In genomic region chr15:59165726-59166125, GRCh38 we compare ENCODE assay signal across 10 cellular contexts. TPM values are rescaled to one million over a fixed set of nuclear protein-coding genes. Genes with fewer than 3 reads are reported as not detected.
DNase-seq lines count a peak whose midpoint lies in the region; ATAC-seq and TF ChIP-seq lines count a peak whose summit lies in the region.
"Had no signal": no experiment of that assay in that cellular context is flagged by ENCODE, and none has a peak within 500 bp of the region (broad histone marks: within the 10 kb centered on the region; RNA-seq: fewer than 3 reads in every experiment).

No MANE protein-coding gene starts in this region.

- CTCF ChIA-PET in activated CD4-positive, alpha-beta memory T cell treated with anti-CD3 and anti-CD28 coated beads, Interleukin-2, amount 10 ng/mL, durations not matched to agents 7 days and 5 days (lab: Charles Lee), result interaction anchor here (0.9 to 2.4 kb wide), 6 partner anchors 9 to 367 kb away, joined by 3 to 11 read pairs (median 3); no protein-coding TSS in a partner anchor
- CTCF ChIA-PET in activated CD4-positive, alpha-beta memory T cell treated with anti-CD3 and anti-CD28 coated beads for 36 hours (lab: Charles Lee), result interaction anchor here (1.1 to 1.8 kb wide), 3 partner anchors 9 to 367 kb away, joined by 3 to 8 read pairs (median 5); no protein-coding TSS in a partner anchor

- no peak overlapping the region for H3K4me3 ChIP-seq in endodermal cell (ENCODE audit: low read length)
- no peak overlapping the region for H3K4me3 ChIP-seq in upper lobe of right lung

- DNase-seq in activated CD4-positive, alpha-beta memory T cell treated with anti-CD3 and anti-CD28 coated beads, Interleukin-2, amount 10 ng/mL, durations not matched to agents 7 days and 5 days, result no peak
- DNase-seq in activated CD4-positive, alpha-beta memory T cell treated with anti-CD3 and anti-CD28 coated beads for 36 hours, result no peak
- peak; percentile 4 for DNase-seq in NCI-H774 (lab: John Stamatoyannopoulos, UW)
- peak; percentile 24 for DNase-seq in endodermal cell
- DNase-seq in upper lobe of right lung, result peak; percentile 27
- DNase-seq in HuH-7.5 (ENCODE audit: low spot score), result no peak
- DNase-seq: BE2C, OCI-M1 had no signal

- H3K9me3 Mint-ChIP-seq in activated CD4-positive, alpha-beta memory T cell treated with anti-CD3 and anti-CD28 coated beads, Interleukin-2, amount 10 ng/mL, durations not matched to agents 7 days and 5 days, result no peaks in the 10 kb centered on the region
- no peaks in the 10 kb centered on the region for H3K9me3 Mint-ChIP-seq in activated CD4-positive, alpha-beta memory T cell treated with anti-CD3 and anti-CD28 coated beads for 36 hours
- H3K9me3 Mint-ChIP-seq in endodermal cell, result no peaks in the 10 kb centered on the region

- no peaks in the 10 kb centered on the region for H3K27me3 Mint-ChIP-seq in activated CD4-positive, alpha-beta memory T cell treated with anti-CD3 and anti-CD28 coated beads, Interleukin-2, amount 10 ng/mL, durations not matched to agents 7 days and 5 days
- H3K27me3 Mint-ChIP-seq in activated CD4-positive, alpha-beta memory T cell treated with anti-CD3 and anti-CD28 coated beads for 36 hours, result no peaks in the 10 kb centered on the region
- H3K27me3 Mint-ChIP-seq in endodermal cell (ENCODE audit: insufficient read depth), result no peaks in the 10 kb centered on the region

- H3K4me1 ChIP-seq in endodermal cell (ENCODE audit: control insufficient read depth, insufficient read depth, low read length) (peaks cover 3% of the 10 kb centered on the region), upper lobe of right lung (peaks cover 15% of the 10 kb centered on the region)
- H3K4me1 ChIP-seq: BE2C had no signal

- no peaks in the 10 kb centered on the region for H3K9me3 ChIP-seq in endodermal cell (ENCODE audit: control insufficient read depth, low read length)
- H3K9me3 ChIP-seq in upper lobe of right lung, result no peaks in the 10 kb centered on the region
- H3K9me3 ChIP-seq: BE2C had no signal

- TF ChIP-seq CTCF in endodermal cell (conservative IDR thresholded peaks at IDR 0.05), result no peak
- no peak for TF ChIP-seq CTCF in upper lobe of right lung (IDR thresholded peaks at IDR 0.05)

- intact Hi-C loops in activated CD4-positive, alpha-beta memory T cell treated with anti-CD3 and anti-CD28 coated beads for 36 hours (cut with micrococcal nuclease), result no loop called here
- intact Hi-C loops in upper lobe of right lung (cut with DNase I), result no loop called here

- H3K27me3 ChIP-seq in endodermal cell (ENCODE audit: control insufficient read depth, insufficient read depth, low read length, poor library complexity, severe bottlenecking) (no peaks in the 10 kb centered on the region), upper lobe of right lung (no peaks in the 10 kb centered on the region)
- H3K27me3 ChIP-seq: BE2C had no signal

- peaks cover 8% of the 10 kb centered on the region for H3K36me3 Mint-ChIP-seq in activated CD4-positive, alpha-beta memory T cell treated with anti-CD3 and anti-CD28 coated beads, Interleukin-2, amount 10 ng/mL, durations not matched to agents 7 days and 5 days (ENCODE audit: low read depth)
- H3K36me3 Mint-ChIP-seq in activated CD4-positive, alpha-beta memory T cell treated with anti-CD3 and anti-CD28 coated beads for 36 hours, result no peaks in the 10 kb centered on the region
- H3K36me3 Mint-ChIP-seq in endodermal cell (ENCODE audit: low read depth), result peaks cover 17% of the 10 kb centered on the region

- no peak overlapping the region for H3K27ac ChIP-seq in endodermal cell (ENCODE audit: low read depth, low read length)
- H3K27ac ChIP-seq in upper lobe of right lung, result peak overlapping the region; percentile 68

- H3K27ac Mint-ChIP-seq in activated CD4-positive, alpha-beta memory T cell treated with anti-CD3 and anti-CD28 coated beads, Interleukin-2, amount 10 ng/mL, durations not matched to agents 7 days and 5 days, result peak overlapping the region; percentile 45
- no peak overlapping the region for H3K27ac Mint-ChIP-seq in activated CD4-positive, alpha-beta memory T cell treated with anti-CD3 and anti-CD28 coated beads for 36 hours
- H3K27ac Mint-ChIP-seq in endodermal cell, result peak overlapping the region; percentile 44

- H3K36me3 ChIP-seq in endodermal cell (ENCODE audit: control insufficient read depth, insufficient read depth, low read length) (peaks cover 17% of the 10 kb centered on the region), upper lobe of right lung (peaks cover 9% of the 10 kb centered on the region)
- H3K36me3 ChIP-seq: BE2C had no signal

- H3K4me3 Mint-ChIP-seq in activated CD4-positive, alpha-beta memory T cell treated with anti-CD3 and anti-CD28 coated beads, Interleukin-2, amount 10 ng/mL, durations not matched to agents 7 days and 5 days, result no peak overlapping the region
- no peak overlapping the region for H3K4me3 Mint-ChIP-seq in activated CD4-positive, alpha-beta memory T cell treated with anti-CD3 and anti-CD28 coated beads for 36 hours
- no peak overlapping the region for H3K4me3 Mint-ChIP-seq in endodermal cell

- 93 to 94% methylated on average over 3 of the region's 3 CpGs for WGBS in endodermal cell (ENCODE audit: insufficient coverage in 1 of 2, insufficient read length in 1 of 2), 2 experiments

- H3K9ac ChIP-seq in endodermal cell (ENCODE audit: extremely low read depth, low read length, poor library complexity, severe bottlenecking), result no peak overlapping the region

- peaks cover 32% of the 10 kb centered on the region for H3K4me1 Mint-ChIP-seq in activated CD4-positive, alpha-beta memory T cell treated with anti-CD3 and anti-CD28 coated beads, Interleukin-2, amount 10 ng/mL, durations not matched to agents 7 days and 5 days
- peaks cover 5% of the 10 kb centered on the region for H3K4me1 Mint-ChIP-seq in activated CD4-positive, alpha-beta memory T cell treated with anti-CD3 and anti-CD28 coated beads for 36 hours (ENCODE audit: low read depth)
- H3K4me1 Mint-ChIP-seq in endodermal cell, result peaks cover 15% of the 10 kb centered on the region

- POLR2A ChIA-PET in activated CD4-positive, alpha-beta memory T cell treated with anti-CD3 and anti-CD28 coated beads, Interleukin-2, amount 10 ng/mL, durations not matched to agents 7 days and 5 days (lab: Charles Lee), result interaction anchor here (1.0 kb wide), 2 partner anchors 9 to 108 kb away, joined by 3 read pairs; no protein-coding TSS in a partner anchor
- POLR2A ChIA-PET in activated CD4-positive, alpha-beta memory T cell treated with anti-CD3 and anti-CD28 coated beads for 36 hours (lab: Charles Lee), result no interaction called here

- ATAC-seq in upper lobe of right lung (peak; percentile 44), GM21737 (IDR thresholded peaks at IDR 0.05; ENCODE audit: unreplicated experiment) (no peak), GM18870 (IDR thresholded peaks at IDR 0.05; ENCODE audit: unreplicated experiment) (no peak)

RNA-seq across cellular contexts. Expression of gene LDHAL6B, which starts 40.9 kb away (rescaled TPM):
- not detected for total RNA-seq in activated CD4-positive, alpha-beta memory T cell treated with anti-CD3 and anti-CD28 coated beads, Interleukin-2, amount 10 ng/mL, durations not matched to agents 7 days and 5 days
- not detected for total RNA-seq in activated CD4-positive, alpha-beta memory T cell treated with anti-CD3 and anti-CD28 coated beads for 36 hours
- total RNA-seq in endodermal cell, result not detected
- polyA plus RNA-seq in endodermal cell (2013, experiment 1 of 2), result not detected
- polyA plus RNA-seq in endodermal cell (2013, experiment 2 of 2), result not detected
- not detected for total RNA-seq in upper lobe of right lung

Comparison
In these comparisons a context has a peak if more than half of its experiments do, and no peak if none do; other contexts are left out.
1. DNase-seq: peak in NCI-H774 (single experiment), endodermal cell (single experiment) and upper lobe of right lung (single experiment); none in activated CD4-positive, alpha-beta memory T cell treated with anti-CD3 and anti-CD28 coated beads, Interleukin-2, amount 10 ng/mL, durations not matched to agents 7 days and 5 days (single experiment), activated CD4-positive, alpha-beta memory T cell treated with anti-CD3 and anti-CD28 coated beads for 36 hours (single experiment) and HuH-7.5 (single experiment).